11 cellular contexts compared by ENCODE assay signal in genomic region chr6:35385457-35386202, GRCh38. TPM values are rescaled to one million over a fixed set of nuclear protein-coding genes. Genes with fewer than 3 reads are reported as not detected.
DNase-seq lines count a peak whose midpoint lies in the region; ATAC-seq and TF ChIP-seq lines count a peak whose summit lies in the region.
"Had no signal": no experiment of that assay in that cellular context is flagged by ENCODE, and none has a peak within 500 bp of the region (broad histone marks: within the 10 kb centered on the region; RNA-seq: fewer than 3 reads in every experiment).

No MANE protein-coding gene starts in this region.

- ATAC-seq in memory B cell (ENCODE audit: low read depth) (no peak), aorta (ENCODE audit: low FRiP score) (peak; percentile 72)

- CTCF ChIA-PET in mammary epithelial cell (lab: Charles Lee; ENCODE audit: low non-redundant PET), result no interaction called here

- no TSS peak for BruUV-seq in mammary epithelial cell (replicated peaks; lab: Mats Ljungman, UMichigan)

- H3K4me1 ChIP-seq in mammary epithelial cell (ENCODE audit: insufficient read depth, low read length) (peaks cover 17% of the 10 kb centered on the region), breast epithelium (no peaks in the 10 kb centered on the region), aorta (ENCODE audit: control insufficient read depth in 1 of 2, insufficient read depth in 2 of 2, low read length in 2 of 2) (peaks cover 0 to 4% of the 10 kb centered on the region in 2 donors)

- peak overlapping the region; percentile 72 for H3K27ac Mint-ChIP-seq in memory B cell

- no peak for TF ChIP-seq POLR2A in breast epithelium (IDR thresholded peaks at IDR 0.05)

- H3K79me2 ChIP-seq in mammary epithelial cell (ENCODE audit: insufficient read depth, low read length), result peaks cover 14% of the 10 kb centered on the region

- dilution Hi-C loops in mammary epithelial cell (cut with HindIII; ENCODE audit: low sequenced_read_pairs), result no loop called here

- H3K9ac ChIP-seq in mammary epithelial cell (ENCODE audit: insufficient read depth, low read length), result no peak overlapping the region

- no peak overlapping the region for H2AFZ ChIP-seq in mammary epithelial cell (ENCODE audit: low read depth, low read length)

- intact Hi-C loops in mammary epithelial cell (cut with micrococcal nuclease) (no loop called here), breast epithelium (cut with DNase I; ENCODE audit: low total_unique reads) (no loop called here), aorta (cut with DNase I) (no loop called here)

- H3K27me3 Mint-ChIP-seq in memory B cell, result no peaks in the 10 kb centered on the region

- DNase-seq in mammary epithelial cell, result no peak
- DNase-seq in breast epithelium (ENCODE audit: low spot score in 2 of 2), result no peak
- DNase-seq in brain pericyte (ENCODE audit: low read depth, low spot score), result peak; percentile 53
- no peak for DNase-seq in memory B cell (ENCODE audit: low spot score in 2 of 2)
- DNase-seq in aorta, result peak in 1 of 2 donors; percentile 37
- DNase-seq in activated CD8-positive, alpha-beta memory T cell treated with anti-CD3 and anti-CD28 coated beads for 24 hours, result no peak
- DNase-seq in T-helper 9 cell, result no peak
- DNase-seq in NCI-H1105 treated with DMSO at 0.1 percent for 48 hours (lab: John Stamatoyannopoulos, UW), result no peak
- DNase-seq: activated CD4-positive, alpha-beta T cell treated with anti-CD3 and anti-CD28 coated beads, Interleukin-2, amount 50 U/mL, for 1 hour; central memory CD4-positive, alpha-beta T cell had no signal

- H4K20me1 ChIP-seq in mammary epithelial cell (ENCODE audit: insufficient read depth, low read length), result no peaks in the 10 kb centered on the region

- H3K4me3 Mint-ChIP-seq in memory B cell, result no peak overlapping the region

- H3K9me3 ChIP-seq in mammary epithelial cell (replicated peaks; ENCODE audit: insufficient read depth, low read length), result no peaks in the 10 kb centered on the region
- H3K9me3 ChIP-seq in breast epithelium, result no peaks in the 10 kb centered on the region
- H3K9me3 ChIP-seq in aorta (ENCODE audit: control insufficient read depth, low read length), result no peaks in the 10 kb centered on the region

- no peak for TF ChIP-seq CTCF in mammary epithelial cell (conservative IDR thresholded peaks at IDR 0.05 in 1 of 2, IDR thresholded peaks at IDR 0.05 in 1 of 2; ENCODE audit: extremely low read depth in 1 of 2, insufficient read depth in 1 of 2, low read depth in 1 of 2, low read length in 2 of 2)
- TF ChIP-seq CTCF in breast epithelium (IDR thresholded peaks at IDR 0.05), result no peak

- H3K27me3 ChIP-seq in mammary epithelial cell (ENCODE audit: insufficient read depth, low read length), result no peaks in the 10 kb centered on the region
- H3K27me3 ChIP-seq in breast epithelium, result no peaks in the 10 kb centered on the region
- no peaks in the 10 kb centered on the region for H3K27me3 ChIP-seq in aorta (ENCODE audit: control insufficient read depth in 1 of 2, insufficient read depth in 2 of 2, low read length in 1 of 2)

- in situ Hi-C loops in mammary epithelial cell (cut with MboI; ENCODE audit: low sequenced_read_pairs in 2 of 2), result no loop called here

- peaks cover 24% of the 10 kb centered on the region for H3K36me3 Mint-ChIP-seq in memory B cell

- peaks cover 18% of the 10 kb centered on the region for H3K4me1 Mint-ChIP-seq in memory B cell

- peak overlapping the region; percentile 44 for H3K27ac ChIP-seq in mammary epithelial cell (ENCODE audit: insufficient read depth, low read depth, low read length)
- H3K27ac ChIP-seq in breast epithelium, result no peak overlapping the region
- H3K27ac ChIP-seq in aorta (ENCODE audit: low read depth in 1 of 2, low read length in 2 of 2), result no peak overlapping the region
- H3K27ac ChIP-seq: C4-2B had no signal

- H3K9me3 Mint-ChIP-seq in memory B cell, result peaks cover 3% of the 10 kb centered on the region

- WGBS in mammary epithelial cell (ENCODE audit: low coverage, missing lambda C conversion rate), result 95% methylated on average over 4 of the region's 14 CpGs
- WGBS in aorta, 2 donors, result 87 to 89% methylated on average over 12 of the region's 14 CpGs

- no peaks in the 10 kb centered on the region for H3K36me3 ChIP-seq in mammary epithelial cell (ENCODE audit: insufficient read depth, low read length)
- H3K36me3 ChIP-seq in breast epithelium, result no peaks in the 10 kb centered on the region
- no peaks in the 10 kb centered on the region for H3K36me3 ChIP-seq in aorta (ENCODE audit: control insufficient read depth in 1 of 2, insufficient read depth in 2 of 2, low read length in 1 of 2)

- no peak overlapping the region for H3K4me3 ChIP-seq in mammary epithelial cell (replicated peaks in 1 of 3; ENCODE audit: insufficient read depth in 1 of 3, low read depth in 2 of 3, low read length in 3 of 3)
- no peak overlapping the region for H3K4me3 ChIP-seq in breast epithelium
- no peak overlapping the region for H3K4me3 ChIP-seq in aorta (ENCODE audit: low read length in 2 of 2)

- H3K4me2 ChIP-seq in mammary epithelial cell (ENCODE audit: insufficient read depth, low read depth, low read length), result no peak overlapping the region

RNA-seq across cellular contexts. Expression of gene PPARD, which starts 43.3 kb away (rescaled TPM):
- total RNA-seq in mammary epithelial cell (10 to 100 TPM in 1 of 2 donors, 1 to 10 TPM in 1; 6.8 to 47.1 TPM), breast epithelium (10 to 100 TPM in 2 of 3 donors, 1 to 10 TPM in 1; 7.2 to 11.1 (median 10.7) TPM), aorta (10 to 100 TPM; 24.9 to 27.7 TPM)
- polyA plus RNA-seq in mammary epithelial cell (21.6 TPM), aorta (10 to 100 TPM in 1 of 2 donors, 1 to 10 TPM in 1; 5.9 to 16.7 TPM)
- 33.6 TPM for polyA minus RNA-seq in mammary epithelial cell
